In the genomic region with DNA sequence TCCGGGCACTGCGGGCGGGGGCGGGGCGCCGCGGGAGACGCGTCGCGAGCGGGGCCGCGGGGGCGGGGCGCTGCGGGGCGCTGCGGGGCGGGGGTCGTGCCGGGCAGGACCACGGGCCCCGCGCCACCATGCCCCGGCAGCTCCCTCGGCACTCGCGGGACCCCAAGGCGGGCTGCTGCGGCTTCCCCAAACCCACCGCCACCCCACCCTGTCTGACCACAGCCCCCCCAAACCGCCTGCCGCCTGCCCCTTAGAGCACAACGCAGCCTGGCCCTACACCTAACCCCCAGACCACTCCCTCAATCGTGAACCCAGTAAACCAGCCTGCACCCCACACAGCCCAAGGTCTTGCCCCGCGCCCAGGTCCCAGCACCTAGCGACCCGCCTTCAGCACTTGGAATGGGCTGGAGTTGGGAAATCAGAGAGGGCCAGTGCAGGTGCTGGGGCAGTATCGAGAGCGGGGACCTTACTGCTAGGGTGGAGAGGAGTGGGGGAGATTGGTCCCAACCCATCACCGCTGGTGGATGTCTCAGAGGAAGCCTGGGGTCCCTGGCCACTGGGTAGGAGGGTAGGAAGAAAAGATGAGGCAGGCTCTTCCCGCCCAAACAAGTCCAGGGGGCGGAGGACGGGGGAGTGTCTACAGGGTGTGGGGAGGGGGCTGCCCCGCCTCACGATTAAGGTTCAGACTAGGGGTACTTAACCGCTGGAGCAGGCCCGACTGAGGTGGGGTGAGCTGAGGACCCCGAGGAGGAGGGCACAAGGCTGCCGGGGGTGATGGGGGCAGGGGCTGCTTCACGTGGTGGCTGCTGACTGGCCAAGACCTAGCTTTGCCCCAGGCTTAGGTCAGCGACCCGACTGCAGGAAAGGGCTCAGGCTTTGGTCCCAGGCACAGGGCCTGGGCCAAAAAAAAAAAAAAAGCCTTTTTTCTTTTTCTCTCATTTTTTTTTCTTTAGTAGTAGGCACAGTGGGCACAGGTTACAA, we compare ENCODE assay signal across 8 cellular contexts. TPM values are rescaled to one million over a fixed set of nuclear protein-coding genes. Genes with fewer than 3 reads are reported as not detected.
A peak's percentile ranks its signal among the peaks of the same experiment; 100 is the strongest.
DNase-seq lines count a peak whose midpoint lies in the region; ATAC-seq and TF ChIP-seq lines count a peak whose summit lies in the region.

No MANE protein-coding gene starts in this region.

- H3K4me2 ChIP-seq in PC-3 (ENCODE audit: low read length) (peak overlapping the region; percentile 75), mesendoderm (ENCODE audit: low read length) (peak overlapping the region; percentile 95)

- H3K27ac ChIP-seq in PC-3 (ENCODE audit: low read length) (no peak overlapping the region), mesendoderm (ENCODE audit: low read depth, low read length) (peak overlapping the region; percentile 80), upper lobe of right lung (peak overlapping the region; percentile 98)

- no peak overlapping the region for H4K5ac ChIP-seq in mesendoderm (ENCODE audit: low read length)

- H4K8ac ChIP-seq in mesendoderm (ENCODE audit: low read depth, low read length), result peak overlapping the region; percentile 69

- no peak for DNase-seq in activated CD4-positive, CD25-positive, alpha-beta regulatory T cell (lab: John Stamatoyannopoulos, UW)
- DNase-seq in PC-3 (no peak), mesendoderm (peak; percentile 83), upper lobe of right lung (peak; percentile 75), foreskin melanocyte (no peak), NAMALWA (ENCODE audit: low spot score) (no peak)

- CTCF ChIA-PET in PC-3 (lab: Charles Lee), result interaction anchor here (0.5 kb wide), 1 partner anchor 31 kb away, joined by 3 read pairs; no protein-coding TSS in a partner anchor

- H2AK5ac ChIP-seq in mesendoderm (ENCODE audit: low read length), result no peak overlapping the region

- peaks cover 27% of the 10 kb centered on the region for H3K4me1 ChIP-seq in PC-3 (ENCODE audit: insufficient read depth, low read length)
- H3K4me1 ChIP-seq in mesendoderm (ENCODE audit: control insufficient read depth, low read depth, low read length), result peaks cover 14% of the 10 kb centered on the region
- H3K4me1 ChIP-seq in upper lobe of right lung, result peaks cover 40% of the 10 kb centered on the region

- no peaks in the 10 kb centered on the region for H3K9me2 ChIP-seq in PC-3 (replicated peaks; ENCODE audit: low read length)

- H3K79me1 ChIP-seq in mesendoderm (ENCODE audit: low read length), result peaks cover 13% of the 10 kb centered on the region

- peak overlapping the region; percentile 82 for H3K4me3 Mint-ChIP-seq in dendritic cell treated with granulocyte-macrophage colony-stimulating factor and Interleukin-4, amounts not matched to agents 40 ng/mL and 50 ng/mL, for 4 days

- peak overlapping the region; percentile 94 for H3K23ac ChIP-seq in mesendoderm (ENCODE audit: low read length)

- intact Hi-C loops in PC-3 (cut with micrococcal nuclease), result no loop called here
- intact Hi-C loops in dendritic cell treated with granulocyte-macrophage colony-stimulating factor and Interleukin-4, amounts not matched to agents 40 ng/mL and 50 ng/mL, for 4 days (cut with micrococcal nuclease), result no loop called here
- intact Hi-C loops in upper lobe of right lung (cut with DNase I), result no loop called here

- H3K9ac ChIP-seq in PC-3 (ENCODE audit: low read length), result peak overlapping the region; percentile 97
- H3K9ac ChIP-seq in mesendoderm (ENCODE audit: low read length), result peak overlapping the region; percentile 87

- peak; percentile 1 to 6 for ATAC-seq in activated CD4-positive, CD25-positive, alpha-beta regulatory T cell treated with anti-CD3 and anti-CD28 coated beads, Interleukin-2, amount 50 U/mL, for 24 hours
- ATAC-seq in PC-3, result no peak
- peak; percentile 31 for ATAC-seq in upper lobe of right lung

- no TSS peak for BruUV-seq in PC-3 (replicated peaks; lab: Mats Ljungman, UMichigan)

- peak overlapping the region; percentile 82 for H3K4ac ChIP-seq in mesendoderm (ENCODE audit: low read depth, low read length)

- peak overlapping the region; percentile 100 for H3K56ac ChIP-seq in mesendoderm (ENCODE audit: low read length)

- no peaks in the 10 kb centered on the region for H3F3A ChIP-seq in PC-3 (ENCODE audit: low read length, unreplicated experiment)

- no peak overlapping the region for H3K27ac Mint-ChIP-seq in dendritic cell treated with granulocyte-macrophage colony-stimulating factor and Interleukin-4, amounts not matched to agents 40 ng/mL and 50 ng/mL, for 4 days

- no CpG with 5 or more reads among the region's 55 CpGs for WGBS in mesendoderm (ENCODE audit: extremely low coverage, insufficient coverage, low lambda C conversion rate)

- no peaks in the 10 kb centered on the region for H3K9me3 ChIP-seq in PC-3 (ENCODE audit: low read length)
- H3K9me3 ChIP-seq in upper lobe of right lung, result no peaks in the 10 kb centered on the region

- no peaks in the 10 kb centered on the region for H3K9me3 Mint-ChIP-seq in dendritic cell treated with granulocyte-macrophage colony-stimulating factor and Interleukin-4, amounts not matched to agents 40 ng/mL and 50 ng/mL, for 4 days

- H3K27me3 ChIP-seq in PC-3 (ENCODE audit: low read length) (no peaks in the 10 kb centered on the region), mesendoderm (ENCODE audit: insufficient read depth, low read length, poor library complexity) (no peaks in the 10 kb centered on the region), upper lobe of right lung (no peaks in the 10 kb centered on the region)

- H4K20me1 ChIP-seq in PC-3 (ENCODE audit: low read length), result 0 out of 2 replicates have a peak, but pooled peaks cover 2% of the 10 kb centered on the region

- TF ChIP-seq CTCF in PC-3 (conservative IDR thresholded peaks at IDR 0.05; ENCODE audit: low read depth, low read length) (no peak), upper lobe of right lung (IDR thresholded peaks at IDR 0.05) (no peak)

- H3K18ac ChIP-seq in mesendoderm (ENCODE audit: low read length), result peak overlapping the region; percentile 89

- H2BK15ac ChIP-seq in mesendoderm (replicated peaks; ENCODE audit: low read depth), result no peak overlapping the region

- H3K27me3 Mint-ChIP-seq in dendritic cell treated with granulocyte-macrophage colony-stimulating factor and Interleukin-4, amounts not matched to agents 40 ng/mL and 50 ng/mL, for 4 days, result no peaks in the 10 kb centered on the region

- H2AFZ ChIP-seq in PC-3 (ENCODE audit: low read length), result peak overlapping the region; percentile 57

- no peaks in the 10 kb centered on the region; the same call in 1 of the 2 replicates for H3K36me3 ChIP-seq in PC-3 (ENCODE audit: low read depth, low read length)
- peaks cover 3% of the 10 kb centered on the region for H3K36me3 ChIP-seq in mesendoderm (ENCODE audit: control insufficient read depth, insufficient read depth, low read length)
- H3K36me3 ChIP-seq in upper lobe of right lung, result peaks cover 25% of the 10 kb centered on the region

- H3K4me1 Mint-ChIP-seq in dendritic cell treated with granulocyte-macrophage colony-stimulating factor and Interleukin-4, amounts not matched to agents 40 ng/mL and 50 ng/mL, for 4 days (ENCODE audit: low read depth), result peaks cover 63% of the 10 kb centered on the region

- POLR2A ChIA-PET in PC-3 (lab: Charles Lee; ENCODE audit: unreplicated experiment), result interaction anchor here (0.6 kb wide), 1 partner anchor 41 kb away, joined by 3 read pairs; no protein-coding TSS in a partner anchor

- peaks cover 45% of the 10 kb centered on the region for H3K36me3 Mint-ChIP-seq in dendritic cell treated with granulocyte-macrophage colony-stimulating factor and Interleukin-4, amounts not matched to agents 40 ng/mL and 50 ng/mL, for 4 days (ENCODE audit: low read depth)

- H2BK5ac ChIP-seq in mesendoderm (ENCODE audit: low read length), result peak overlapping the region; percentile 89

- peak overlapping the region; percentile 10 for H2BK120ac ChIP-seq in mesendoderm (ENCODE audit: low read depth, low read length)

- H3K79me2 ChIP-seq in PC-3 (ENCODE audit: low read length) (peaks cover 19% of the 10 kb centered on the region), mesendoderm (ENCODE audit: control insufficient read depth, insufficient read depth, low read length) (peaks cover 9% of the 10 kb centered on the region)

- peak overlapping the region; percentile 88 for H3K4me3 ChIP-seq in PC-3 (ENCODE audit: low read length)
- H3K4me3 ChIP-seq in mesendoderm (ENCODE audit: low read length), result peak overlapping the region; percentile 29
- H3K4me3 ChIP-seq in upper lobe of right lung, result peak overlapping the region; percentile 96

RNA-seq across cellular contexts. Expression of a gene that starts 0.5 kb away (rescaled TPM):
- total RNA-seq in PC-3 (2014; rRNA removed) (5.0 and 18.0 TPM in 2 replicates), upper lobe of right lung (78.1 TPM)
- polyA plus RNA-seq in mesendoderm (2013, experiment 1 of 2), result 14.1 TPM
- polyA plus RNA-seq in mesendoderm (2013, experiment 2 of 2), result 14.0 TPM

RNA-seq across cellular contexts. Expression of a gene that starts 11.1 kb away (rescaled TPM):
- 25.0 and 47.2 TPM in 2 replicates for total RNA-seq in PC-3 (2014; rRNA removed)
- polyA plus RNA-seq in mesendoderm (2013, experiment 1 of 2), result 10.0 TPM
- polyA plus RNA-seq in mesendoderm (2013, experiment 2 of 2), result 10.0 TPM
- 350 TPM for total RNA-seq in upper lobe of right lung

RNA-seq across cellular contexts. Expression of a gene that starts 12.9 kb away (rescaled TPM):
- total RNA-seq in PC-3 (2014; rRNA removed) (19.0 and 26.6 TPM in 2 replicates), upper lobe of right lung (9.3 TPM)
- polyA plus RNA-seq in mesendoderm (2013, experiment 1 of 2), result 3.7 TPM
- 3.5 TPM for polyA plus RNA-seq in mesendoderm (2013, experiment 2 of 2)

RNA-seq across cellular contexts. Expression of a gene that starts 26.7 kb away (rescaled TPM):
- total RNA-seq in PC-3 (2014; rRNA removed) (5.9 and 7.3 TPM in 2 replicates), upper lobe of right lung (7.8 TPM)
- 1.9 TPM for polyA plus RNA-seq in mesendoderm (2013, experiment 1 of 2)
- polyA plus RNA-seq in mesendoderm (2013, experiment 2 of 2), result 1.8 TPM

RNA-seq across cellular contexts. Expression of a gene that starts 39.4 kb away (rescaled TPM):
- total RNA-seq in PC-3 (2014; rRNA removed) (2.9 TPM in 1 of 2 replicates, not detected in the other), upper lobe of right lung (not detected)
- polyA plus RNA-seq in mesendoderm (2013, experiment 1 of 2), result 0.10 TPM
- polyA plus RNA-seq in mesendoderm (2013, experiment 2 of 2), result 0.17 TPM

Comparison
In these comparisons a context has a peak if more than half of its experiments do, and no peak if none do; other contexts are left out.
1. DNase-seq: peak in mesendoderm (single experiment) and upper lobe of right lung (single experiment); none in activated CD4-positive, CD25-positive, alpha-beta regulatory T cell (0 of 4), PC-3 (single experiment), foreskin melanocyte (single experiment) and NAMALWA (single experiment).
2. H3K4me3 ChIP-seq: peak in every context shown above with its lines; median percentile 96 in upper lobe of right lung; 88 in PC-3; 29 in mesendoderm.